Comparison of ENCODE assay signal across 1 cellular context in the genomic region with DNA sequence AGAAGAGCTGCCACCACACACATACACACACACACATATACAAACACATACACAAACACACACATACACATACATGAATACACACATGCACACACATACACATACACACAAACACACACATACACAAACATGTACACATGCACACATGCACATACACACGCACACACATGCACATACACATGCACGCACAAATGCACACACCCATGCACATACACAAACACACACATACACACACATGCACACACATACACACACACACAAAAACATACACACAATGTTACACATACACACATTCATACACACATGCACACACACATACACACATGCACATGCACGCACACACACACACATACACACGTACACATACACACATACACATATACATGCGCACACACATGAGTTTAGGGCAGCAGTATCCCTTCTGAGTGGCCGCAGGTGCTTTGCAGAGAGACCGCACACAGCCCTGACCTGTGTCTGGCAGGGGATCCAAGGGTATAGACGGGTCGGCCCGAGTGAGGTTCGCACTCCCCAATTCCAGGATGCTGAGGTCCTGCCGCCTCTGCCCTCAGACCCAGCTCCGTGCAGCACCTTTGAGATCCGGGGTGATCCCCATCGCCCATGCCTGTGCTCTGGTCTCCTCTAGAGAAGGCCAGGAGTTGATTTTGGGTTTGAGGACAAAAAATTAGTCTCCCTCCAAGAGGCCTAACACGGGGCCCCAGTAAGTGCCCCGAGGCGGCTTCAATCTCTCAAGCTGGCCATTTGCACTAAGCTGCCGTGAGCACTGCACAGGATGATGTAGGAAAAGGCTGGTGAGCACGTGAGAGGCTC.
TF ChIP-seq lines count a peak whose summit lies in the region.

No MANE protein-coding gene starts in this region.

TF ChIP-seq in GM12878, 131 proteins besides CTCF, POLR2A, EP300 and RAD21 (continued from another document):
- TF ChIP-seq, protein P1, sequence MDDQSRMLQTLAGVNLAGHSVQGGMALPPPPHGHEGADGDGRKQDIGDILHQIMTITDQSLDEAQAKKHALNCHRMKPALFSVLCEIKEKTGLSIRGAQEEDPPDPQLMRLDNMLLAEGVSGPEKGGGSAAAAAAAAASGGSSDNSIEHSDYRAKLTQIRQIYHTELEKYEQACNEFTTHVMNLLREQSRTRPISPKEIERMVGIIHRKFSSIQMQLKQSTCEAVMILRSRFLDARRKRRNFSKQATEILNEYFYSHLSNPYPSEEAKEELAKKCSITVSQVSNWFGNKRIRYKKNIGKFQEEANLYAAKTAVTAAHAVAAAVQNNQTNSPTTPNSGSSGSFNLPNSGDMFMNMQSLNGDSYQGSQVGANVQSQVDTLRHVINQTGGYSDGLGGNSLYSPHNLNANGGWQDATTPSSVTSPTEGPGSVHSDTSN (IDR thresholded peaks at IDR 0.05; ENCODE audit: insufficient replicate concordance, low read depth, low read length) = peak; percentile 26
- no peak for TF ChIP-seq NBN (IDR thresholded peaks at IDR 0.05)
